Comparison of ENCODE assay signal across 18 cellular contexts in genomic region chr11:1074244-1075221, GRCh38. TPM values are rescaled to one million over a fixed set of nuclear protein-coding genes. Genes with fewer than 3 reads are reported as not detected.
A peak's percentile ranks its signal among the peaks of the same experiment; 100 is the strongest.
DNase-seq lines count a peak whose midpoint lies in the region; ATAC-seq, FAIRE-seq and TF ChIP-seq lines count a peak whose summit lies in the region.
"Had no signal": no experiment of that assay in that cellular context is flagged by ENCODE, and none has a peak within 500 bp of the region (broad histone marks: within the 10 kb centered on the region; RNA-seq: fewer than 3 reads in every experiment).

TSS of gene MUC2 (plus strand) at chr11:1074874.

- intact Hi-C loops in activated CD4-positive, alpha-beta memory T cell treated with anti-CD3 and anti-CD28 coated beads for 36 hours (cut with micrococcal nuclease), result no loop called here
- intact Hi-C loops in Panc1 (cut with micrococcal nuclease; ENCODE audit: unreplicated experiment), result no loop called here

- H3K9me1 ChIP-seq in keratinocyte (ENCODE audit: control insufficient read depth, extremely low read depth, insufficient read depth, low read length), result no peaks in the 10 kb centered on the region

- no peak within 1 kb of the TSS for H4K12ac ChIP-seq in trophoblast cell (ENCODE audit: low read depth, low read length)

- H3K4ac ChIP-seq in trophoblast cell (ENCODE audit: low read depth, low read length), result no peak within 1 kb of the TSS

- H3K27me3 Mint-ChIP-seq in activated CD4-positive, alpha-beta memory T cell treated with anti-CD3 and anti-CD28 coated beads for 36 hours, result peaks cover 2% of the 10 kb centered on the region
- peaks cover 3% of the 10 kb centered on the region for H3K27me3 Mint-ChIP-seq in activated CD4-positive, alpha-beta memory T cell treated with anti-CD3 and anti-CD28 coated beads, Interleukin-2, amount 10 ng/mL, durations not matched to agents 7 days and 5 days

- H4K91ac ChIP-seq in trophoblast cell (ENCODE audit: low read depth, low read length), result no peak within 1 kb of the TSS

- H3K18ac ChIP-seq in trophoblast cell (ENCODE audit: low read length), result no peak within 1 kb of the TSS

- no peak for FAIRE-seq in keratinocyte (lab: Jason Lieb, UNC)
- FAIRE-seq: A204.1, GM12878 had no signal

- no peak within 1 kb of the TSS for H3K27ac Mint-ChIP-seq in activated CD4-positive, alpha-beta memory T cell treated with anti-CD3 and anti-CD28 coated beads for 36 hours
- no peak within 1 kb of the TSS for H3K27ac Mint-ChIP-seq in activated CD4-positive, alpha-beta memory T cell treated with anti-CD3 and anti-CD28 coated beads, Interleukin-2, amount 10 ng/mL, durations not matched to agents 7 days and 5 days
- H3K27ac Mint-ChIP-seq: activated CD8-positive, alpha-beta T cell treated with anti-CD3 and anti-CD28 coated beads for 36 hours; effector memory CD8-positive, alpha-beta T cell had no signal

- H3K23ac ChIP-seq in trophoblast cell (ENCODE audit: low read length), result no peak within 1 kb of the TSS

- POLR2A ChIA-PET in activated CD4-positive, alpha-beta memory T cell treated with anti-CD3 and anti-CD28 coated beads for 36 hours (lab: Charles Lee), result no interaction called here
- POLR2A ChIA-PET in activated CD4-positive, alpha-beta memory T cell treated with anti-CD3 and anti-CD28 coated beads, Interleukin-2, amount 10 ng/mL, durations not matched to agents 7 days and 5 days (lab: Charles Lee), result no interaction called here
- POLR2A ChIA-PET in Panc1 (lab: Charles Lee), result interaction anchor here (0.5 kb wide), 1 partner anchor 791 kb away, joined by 3 read pairs; no protein-coding TSS in a partner anchor

- TF ChIP-seq CTCF in Panc1 (IDR thresholded peaks at IDR 0.05) (no peak), keratinocyte (optimal IDR thresholded peaks at IDR 0.05 in 1 of 3, IDR thresholded peaks at IDR 0.05 in 1 of 3, conservative IDR thresholded peaks at IDR 0.05 in 1 of 3; ENCODE audit: extremely low read depth in 1 of 3, insufficient read depth in 2 of 3, low read length in 3 of 3) (no peak)

- peak; percentile 7 for DNase-seq in activated CD4-positive, alpha-beta memory T cell treated with anti-CD3 and anti-CD28 coated beads for 36 hours
- no peak for DNase-seq in activated CD4-positive, alpha-beta memory T cell treated with anti-CD3 and anti-CD28 coated beads, Interleukin-2, amount 10 ng/mL, durations not matched to agents 7 days and 5 days
- DNase-seq in Panc1 (ENCODE audit: low read depth, low spot score) (no peak), keratinocyte (ENCODE audit: low read depth, low spot score) (no peak), retina (no peak), A172 (ENCODE audit: low spot score) (no peak), trophoblast cell (no peak)
- DNase-seq: activated CD8-positive, alpha-beta T cell treated with anti-CD3 and anti-CD28 coated beads for 36 hours; effector memory CD8-positive, alpha-beta T cell; NCI-H748 treated with DMSO at 0.1 percent for 48 hours; SHP77; stimulated activated CD4-positive, alpha-beta T cell treated with anti-CD3 and anti-CD28 coated beads, Interleukin-4, amount 100 ng/mL, for 1 hour; T1000 had no signal

- H3K79me2 ChIP-seq in keratinocyte (ENCODE audit: control insufficient read depth, insufficient read depth, low read length), result no peaks in the 10 kb centered on the region
- no peaks in the 10 kb centered on the region for H3K79me2 ChIP-seq in trophoblast cell (ENCODE audit: control insufficient read depth, insufficient read depth, low read length, poor library complexity)

- peak within 1 kb of the TSS; percentile 76 for H2AFZ ChIP-seq in keratinocyte (ENCODE audit: control insufficient read depth, low read length)
- H2AFZ ChIP-seq in trophoblast cell (ENCODE audit: insufficient read depth, low read length, poor library complexity), result no peak within 1 kb of the TSS

- no peak within 1 kb of the TSS for H3K4me3 ChIP-seq in Panc1 (ENCODE audit: low read depth in 2 of 2, low read length in 2 of 2)
- no peak within 1 kb of the TSS for H3K4me3 ChIP-seq in keratinocyte (ENCODE audit: control insufficient read depth in 2 of 3, extremely low read depth in 1 of 3, insufficient read depth in 2 of 3, low read depth in 1 of 3, low read length in 3 of 3)
- peak within 1 kb of the TSS; percentile 16 for H3K4me3 ChIP-seq in rectal smooth muscle tissue (ENCODE audit: low read length)
- H3K4me3 ChIP-seq in trophoblast cell (ENCODE audit: low read depth, low read length), result no peak within 1 kb of the TSS
- H3K4me3 ChIP-seq: breast epithelium, GM12878 had no signal

- dilution Hi-C loops in keratinocyte (cut with MboI; ENCODE audit: extremely low pct_ligation_motif_present, low sequenced_read_pairs), result no loop called here

- BruUV-seq in Panc1 (replicated peaks; lab: Mats Ljungman, UMichigan), result no TSS peak

- H3K9me3 Mint-ChIP-seq in activated CD4-positive, alpha-beta memory T cell treated with anti-CD3 and anti-CD28 coated beads for 36 hours, result no peaks in the 10 kb centered on the region
- no peaks in the 10 kb centered on the region for H3K9me3 Mint-ChIP-seq in activated CD4-positive, alpha-beta memory T cell treated with anti-CD3 and anti-CD28 coated beads, Interleukin-2, amount 10 ng/mL, durations not matched to agents 7 days and 5 days
- H3K9me3 Mint-ChIP-seq: activated CD8-positive, alpha-beta T cell treated with anti-CD3 and anti-CD28 coated beads for 36 hours; effector memory CD8-positive, alpha-beta T cell had no signal

- CTCF ChIA-PET in activated CD4-positive, alpha-beta memory T cell treated with anti-CD3 and anti-CD28 coated beads for 36 hours (lab: Charles Lee), result no interaction called here
- CTCF ChIA-PET in activated CD4-positive, alpha-beta memory T cell treated with anti-CD3 and anti-CD28 coated beads, Interleukin-2, amount 10 ng/mL, durations not matched to agents 7 days and 5 days (lab: Charles Lee), result no interaction called here
- CTCF ChIA-PET in Panc1 (lab: Charles Lee), result interaction anchor here (0.6 to 1.2 kb wide), 2 partner anchors 227 to 318 kb away, joined by 4 to 5 read pairs; no protein-coding TSS in a partner anchor

- H3K27me3 ChIP-seq in Panc1 (ENCODE audit: control insufficient read depth, insufficient read depth, low read length) (no peaks in the 10 kb centered on the region), keratinocyte (ENCODE audit: control insufficient read depth, extremely low read depth, insufficient read depth, low read length) (no peaks in the 10 kb centered on the region), rectal smooth muscle tissue (ENCODE audit: control insufficient read depth, insufficient read depth, low read length) (no peaks in the 10 kb centered on the region), trophoblast cell (ENCODE audit: insufficient read depth, low read length) (no peaks in the 10 kb centered on the region)

- H3K14ac ChIP-seq in trophoblast cell (ENCODE audit: low read length), result no peak within 1 kb of the TSS

- H3K36me3 ChIP-seq in Panc1 (ENCODE audit: control insufficient read depth, insufficient read depth, low read length), result no peaks in the 10 kb centered on the region
- H3K36me3 ChIP-seq in keratinocyte (ENCODE audit: control insufficient read depth in 2 of 2, extremely low read depth in 1 of 2, insufficient read depth in 2 of 2, low read length in 2 of 2), result no peaks in the 10 kb centered on the region
- no peaks in the 10 kb centered on the region for H3K36me3 ChIP-seq in rectal smooth muscle tissue (ENCODE audit: control insufficient read depth, insufficient read depth, low read length)
- H3K36me3 ChIP-seq in trophoblast cell (ENCODE audit: control insufficient read depth in 1 of 2, insufficient read depth in 2 of 2, low read length in 2 of 2), result no peaks in the 10 kb centered on the region
- H3K36me3 ChIP-seq: breast epithelium had no signal

- H3K9ac ChIP-seq in keratinocyte (ENCODE audit: control insufficient read depth, extremely low read depth, insufficient read depth, low read length), result no peak within 1 kb of the TSS
- no peak within 1 kb of the TSS for H3K9ac ChIP-seq in rectal smooth muscle tissue (ENCODE audit: low read length)
- no peak within 1 kb of the TSS for H3K9ac ChIP-seq in trophoblast cell (ENCODE audit: low read length)

- no peak within 1 kb of the TSS for H3K4me3 Mint-ChIP-seq in activated CD4-positive, alpha-beta memory T cell treated with anti-CD3 and anti-CD28 coated beads for 36 hours
- no peak within 1 kb of the TSS for H3K4me3 Mint-ChIP-seq in activated CD4-positive, alpha-beta memory T cell treated with anti-CD3 and anti-CD28 coated beads, Interleukin-2, amount 10 ng/mL, durations not matched to agents 7 days and 5 days
- H3K4me3 Mint-ChIP-seq: activated CD8-positive, alpha-beta T cell treated with anti-CD3 and anti-CD28 coated beads for 36 hours; effector memory CD8-positive, alpha-beta T cell had no signal

- H3K4me2 ChIP-seq in keratinocyte (ENCODE audit: control insufficient read depth, extremely low read depth, insufficient read depth, low read depth, low read length) (no peak within 1 kb of the TSS), trophoblast cell (ENCODE audit: low read length) (no peak within 1 kb of the TSS)

- WGBS in trophoblast cell (ENCODE audit: extremely low coverage, insufficient coverage, insufficient read length), result no CpG with 5 or more reads among the region's 32 CpGs

- no peaks in the 10 kb centered on the region for H3K36me3 Mint-ChIP-seq in activated CD4-positive, alpha-beta memory T cell treated with anti-CD3 and anti-CD28 coated beads for 36 hours
- no peaks in the 10 kb centered on the region for H3K36me3 Mint-ChIP-seq in activated CD4-positive, alpha-beta memory T cell treated with anti-CD3 and anti-CD28 coated beads, Interleukin-2, amount 10 ng/mL, durations not matched to agents 7 days and 5 days (ENCODE audit: low read depth)

- H2AK5ac ChIP-seq in trophoblast cell (ENCODE audit: low read length), result no peak within 1 kb of the TSS

- H3K79me1 ChIP-seq in trophoblast cell (ENCODE audit: low read length), result no peaks in the 10 kb centered on the region

- peaks cover 25% of the 10 kb centered on the region for H3K4me1 ChIP-seq in Panc1 (ENCODE audit: control insufficient read depth, insufficient read depth, low read length)
- H3K4me1 ChIP-seq in keratinocyte (ENCODE audit: control insufficient read depth, extremely low read depth, insufficient read depth, low read length), result peaks cover 10% of the 10 kb centered on the region
- H3K4me1 ChIP-seq in rectal smooth muscle tissue (ENCODE audit: control insufficient read depth, insufficient read depth, low read length), result no peaks in the 10 kb centered on the region
- peaks cover 0 to 2% of the 10 kb centered on the region in 2 experiments for H3K4me1 ChIP-seq in trophoblast cell (ENCODE audit: control insufficient read depth in 1 of 2, insufficient read depth in 2 of 2, low read length in 2 of 2)

- H2BK5ac ChIP-seq in trophoblast cell (ENCODE audit: low read depth, low read length, poor library complexity), result no peak within 1 kb of the TSS

- H3K27ac ChIP-seq in Panc1 (ENCODE audit: low read length) (peak within 1 kb of the TSS; percentile 39), keratinocyte (ENCODE audit: control insufficient read depth, insufficient read depth, low read length) (no peak within 1 kb of the TSS), rectal smooth muscle tissue (ENCODE audit: low read depth, low read length) (no peak within 1 kb of the TSS), trophoblast cell (ENCODE audit: low read depth, low read length) (no peak within 1 kb of the TSS)
- H3K27ac ChIP-seq: breast epithelium had no signal

- H4K20me1 ChIP-seq in keratinocyte (ENCODE audit: control insufficient read depth, extremely low read depth, insufficient read depth, low read length), result no peaks in the 10 kb centered on the region

- H3K9me3 ChIP-seq in Panc1 (ENCODE audit: control insufficient read depth, insufficient read depth, low read depth, low read length), result no peaks in the 10 kb centered on the region
- H3K9me3 ChIP-seq in keratinocyte (ENCODE audit: control insufficient read depth, low read depth, low read length), result no peaks in the 10 kb centered on the region
- H3K9me3 ChIP-seq in trophoblast cell (ENCODE audit: insufficient read depth, low read depth, low read length), result no peaks in the 10 kb centered on the region
- H3K9me3 ChIP-seq: breast epithelium had no signal

- H2BK12ac ChIP-seq in trophoblast cell (ENCODE audit: low read length), result no peak within 1 kb of the TSS

- ATAC-seq in Panc1, result peak; percentile 7; the same call in 1 of the 2 replicates
- ATAC-seq: activated CD8-positive, alpha-beta T cell treated with anti-CD3 and anti-CD28 coated beads for 36 hours; effector memory CD8-positive, alpha-beta T cell had no signal

- no peaks in the 10 kb centered on the region for H3K4me1 Mint-ChIP-seq in activated CD4-positive, alpha-beta memory T cell treated with anti-CD3 and anti-CD28 coated beads for 36 hours (ENCODE audit: low read depth)
- H3K4me1 Mint-ChIP-seq in activated CD4-positive, alpha-beta memory T cell treated with anti-CD3 and anti-CD28 coated beads, Interleukin-2, amount 10 ng/mL, durations not matched to agents 7 days and 5 days, result no peaks in the 10 kb centered on the region

- in situ Hi-C loops in Panc1 (cut with HindIII; ENCODE audit: low pct_unique_long_range_greater_than_20kb, low sequenced_read_pairs), result no loop called here

- no peak within 1 kb of the TSS for H2BK120ac ChIP-seq in trophoblast cell (ENCODE audit: insufficient read depth, low read length, poor library complexity)

- no peak within 1 kb of the TSS for H4K8ac ChIP-seq in trophoblast cell (ENCODE audit: low read depth, low read length)

RNA-seq across cellular contexts. Expression of gene MUC2, which starts in this region (rescaled TPM):
- total RNA-seq in activated CD4-positive, alpha-beta memory T cell treated with anti-CD3 and anti-CD28 coated beads for 36 hours, result not detected
- not detected for total RNA-seq in activated CD4-positive, alpha-beta memory T cell treated with anti-CD3 and anti-CD28 coated beads, Interleukin-2, amount 10 ng/mL, durations not matched to agents 7 days and 5 days
- 0.08 TPM for total RNA-seq in Panc1 (2021; ENCODE audit: unreplicated experiment)
- not detected for polyA plus RNA-seq in Panc1 (2012; ENCODE audit: insufficient read length)
- polyA plus RNA-seq in keratinocyte, result not detected in 3 replicates
- polyA plus RNA-seq in keratinocyte (2011; ENCODE audit: low read depth), result not detected
- polyA plus RNA-seq in keratinocyte (2011; cell fraction: cytosol; rRNA removed), result not detected in 2 replicates
- polyA plus RNA-seq in keratinocyte (2011; cell fraction: nucleus; rRNA removed), result not detected in 2 replicates
- not detected in 2 replicates for polyA plus RNA-seq in keratinocyte (2012; ENCODE audit: low replicate concordance)
- 0.07 TPM in 1 of 3 replicates, not detected in the others for polyA minus RNA-seq in keratinocyte
- not detected for polyA minus RNA-seq in keratinocyte (2011; cell fraction: cytosol; rRNA and poly(A)+ RNA removed)
- not detected in 2 replicates for polyA minus RNA-seq in keratinocyte (2011; cell fraction: nucleus; rRNA and poly(A)+ RNA removed)
- total RNA-seq in A172 (2014; rRNA removed; shearing (Covaris generic)), result not detected in 2 replicates
- polyA plus RNA-seq in trophoblast cell (2013), result 0.01 TPM in 2 replicates
- total RNA-seq: activated CD8-positive, alpha-beta T cell treated with anti-CD3 and anti-CD28 coated beads for 36 hours; urinary bladder had no signal
- polyA plus RNA-seq: GM12878 had no signal

Comparison
In these comparisons a context has a peak if more than half of its experiments do, and no peak if none do; other contexts are left out.
1. Peak in DNase-seq in activated CD4-positive, alpha-beta memory T cell treated with anti-CD3 and anti-CD28 coated beads for 36 hours; RNA of the gene not detected or under 1 TPM.
2. Peak in ATAC-seq and H3K27ac ChIP-seq in Panc1; RNA of the gene not detected or under 1 TPM.